Comparison of ENCODE assay signal across 18 cellular contexts in the genomic region with DNA sequence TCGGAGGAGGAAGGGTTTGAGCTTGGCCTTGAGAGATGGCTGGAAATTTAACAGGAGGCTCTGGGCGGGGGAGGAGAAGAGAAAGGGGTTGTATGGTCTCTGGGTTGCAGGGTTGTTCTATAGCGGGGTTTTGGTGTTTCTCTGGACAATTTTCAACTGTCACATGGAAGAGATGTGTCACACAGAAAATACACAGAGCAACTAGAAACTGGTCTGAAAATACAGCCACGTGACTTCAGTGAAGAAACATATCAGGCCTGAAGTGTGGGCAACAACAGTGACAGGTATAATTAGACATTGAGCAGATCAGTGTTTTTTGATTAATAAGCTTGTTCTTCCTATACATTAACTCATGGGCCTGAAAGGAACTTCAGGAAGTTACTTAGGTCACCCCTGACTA.
"Had no signal": no experiment of that assay in that cellular context is flagged by ENCODE, and none has a peak within 500 bp of the region (broad histone marks: within the 10 kb centered on the region; RNA-seq: fewer than 3 reads in every experiment).

No MANE protein-coding gene starts in this region.

- DNase-seq: activated CD4-positive, CD25-positive, alpha-beta regulatory T cell treated with anti-CD3 and anti-CD28 coated beads, Interleukin-2, amount 50 U/mL, for 72 hours; activated CD8-positive, alpha-beta memory T cell treated with anti-CD3 and anti-CD28 coated beads, Interleukin-2, amount 50 U/mL, for 48 hours; activated CD8-positive, alpha-beta T cell treated with anti-CD3 and anti-CD28 coated beads, Interleukin-2, amount 10 ng/mL, durations not matched to agents 7 days and 5 days; activated naive CD4-positive, alpha-beta T cell treated with anti-CD3 and anti-CD28 coated beads, Interleukin-2, amount 10 ng/mL, durations not matched to agents 7 days and 5 days; amygdala; esophagus squamous epithelium; foreskin keratinocyte; left cardiac atrium; mucosa of descending colon; naive thymus-derived CD8-positive, alpha-beta T cell; T-helper 9 cell; upper lobe of right lung had no signal

- H3K36me3 ChIP-seq: breast epithelium, esophagus squamous epithelium, right atrium auricular region, suprapubic skin, upper lobe of right lung had no signal

- H3K27ac ChIP-seq: breast epithelium, esophagus squamous epithelium, foreskin keratinocyte, right atrium auricular region, skin epidermis, suprapubic skin, upper lobe of right lung had no signal

- H3K4me1 ChIP-seq: breast epithelium, esophagus squamous epithelium, right atrium auricular region, suprapubic skin, upper lobe of right lung had no signal

- H3K9me3 ChIP-seq: breast epithelium, esophagus squamous epithelium, mucosa of descending colon, right atrium auricular region, suprapubic skin, upper lobe of right lung had no signal

- H3K27me3 ChIP-seq: breast epithelium, foreskin keratinocyte, right atrium auricular region, upper lobe of right lung had no signal

- ATAC-seq: activated CD8-positive, alpha-beta T cell treated with anti-CD3 and anti-CD28 coated beads, Interleukin-2, amount 10 ng/mL, durations not matched to agents 7 days and 5 days; foreskin keratinocyte; left cardiac atrium; mucosa of descending colon; naive thymus-derived CD8-positive, alpha-beta T cell; stimulated activated effector memory CD8-positive, alpha-beta T cell treated with anti-CD3 and anti-CD28 coated beads, Interleukin-12 subunit alpha, Interleukin-12 subunit beta, amount 100 ng/mL, for 72 hours; upper lobe of right lung had no signal

- H3K4me3 ChIP-seq: breast epithelium, esophagus squamous epithelium, lung, mucosa of descending colon, right atrium auricular region, skin epidermis, suprapubic skin, upper lobe of right lung had no signal
